In the genomic region with DNA sequence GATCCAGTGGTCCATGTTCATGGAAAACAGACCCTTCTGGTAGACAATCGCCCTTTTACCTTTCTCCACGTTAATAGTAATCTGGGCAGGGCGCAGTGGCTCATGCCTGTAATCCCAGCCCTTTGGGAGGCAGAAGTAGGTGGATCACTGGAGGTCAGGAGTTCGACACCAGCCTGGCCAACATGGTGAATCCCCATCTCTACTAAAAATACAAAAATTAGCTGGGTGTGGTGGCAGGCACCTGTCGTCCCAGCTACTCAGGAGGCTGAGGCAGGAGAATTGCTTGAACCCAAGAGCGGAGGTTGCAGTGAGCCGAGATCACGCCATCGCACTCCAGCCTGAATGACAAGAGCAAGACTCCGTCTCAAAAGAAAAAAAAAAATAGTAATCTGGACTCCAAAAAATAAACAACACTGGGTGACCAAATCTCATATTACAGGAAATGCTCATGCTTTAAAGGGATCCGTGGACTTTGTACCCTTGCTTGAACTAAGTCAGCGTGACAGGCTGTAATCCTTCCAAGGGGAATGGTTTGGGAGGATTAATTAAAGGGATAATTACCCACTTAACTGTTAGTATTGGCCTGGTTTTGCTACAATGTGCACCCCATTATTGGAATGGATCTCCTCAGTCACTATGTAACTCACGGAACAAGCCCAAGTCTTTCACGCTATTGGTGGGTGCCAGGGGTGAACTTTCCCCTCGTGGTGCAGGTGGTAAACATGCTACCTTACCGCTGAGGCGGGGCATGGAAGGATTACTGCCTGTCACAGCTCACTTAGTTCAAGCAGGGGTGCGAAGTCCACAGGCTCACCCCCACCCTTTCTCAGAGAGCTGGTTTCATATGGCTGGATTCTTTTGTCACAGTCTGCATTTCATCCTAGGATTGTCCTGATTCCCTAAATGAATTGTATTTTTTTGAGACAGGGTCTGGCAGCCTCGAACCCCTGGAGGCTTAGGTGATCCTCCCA, we compare ENCODE assay signal across 19 cellular contexts. TPM values are rescaled to one million over a fixed set of nuclear protein-coding genes. Genes with fewer than 3 reads are reported as not detected.
DNase-seq lines count a peak whose midpoint lies in the region; TF ChIP-seq lines count a peak whose summit lies in the region.
"Had no signal": no experiment of that assay in that cellular context is flagged by ENCODE, and none has a peak within 500 bp of the region (broad histone marks: within the 10 kb centered on the region; RNA-seq: fewer than 3 reads in every experiment).

No MANE protein-coding gene starts in this region.

- intact Hi-C loops in mammary epithelial cell (cut with micrococcal nuclease) = no loop called here

- H3K79me1 ChIP-seq in mesendoderm (ENCODE audit: low read length) = no peaks in the 10 kb centered on the region

- H3K79me2 ChIP-seq in mammary epithelial cell (ENCODE audit: insufficient read depth, low read length) = no peaks in the 10 kb centered on the region
- H3K79me2 ChIP-seq in mesendoderm (ENCODE audit: control insufficient read depth, insufficient read depth, low read length) = no peaks in the 10 kb centered on the region

- no peak overlapping the region for H2BK5ac ChIP-seq in mesendoderm (ENCODE audit: low read length)

- H3K4me1 ChIP-seq in SJCRH30 (peaks cover 24% of the 10 kb centered on the region), mammary epithelial cell (ENCODE audit: insufficient read depth, low read length) (no peaks in the 10 kb centered on the region), mesendoderm (ENCODE audit: control insufficient read depth, low read depth, low read length) (no peaks in the 10 kb centered on the region)

- TF ChIP-seq CTCF in type B pancreatic cell (conservative IDR thresholded peaks at IDR 0.05) (no peak), mammary epithelial cell (conservative IDR thresholded peaks at IDR 0.05 in 1 of 2, IDR thresholded peaks at IDR 0.05 in 1 of 2; ENCODE audit: extremely low read depth in 1 of 2, insufficient read depth in 1 of 2, low read depth in 1 of 2, low read length in 2 of 2) (no peak), GM10266 (IDR thresholded peaks at IDR 0.05; ENCODE audit: control insufficient read depth, insufficient read depth, low read depth, missing control alignments) (no peak)

- no peak overlapping the region for H2BK15ac ChIP-seq in mesendoderm (replicated peaks; ENCODE audit: low read depth)

- H3K27me3 Mint-ChIP-seq in type B pancreatic cell = no peaks in the 10 kb centered on the region
- H3K27me3 Mint-ChIP-seq: activated B cell treated with CpG ODN at 0.5 μM for 24 hours had no signal

- H3K9me3 Mint-ChIP-seq in type B pancreatic cell = no peaks in the 10 kb centered on the region
- H3K9me3 Mint-ChIP-seq: activated B cell treated with CpG ODN at 0.5 μM for 24 hours; activated naive CD4-positive, alpha-beta T cell treated with anti-CD3 and anti-CD28 coated beads, Interleukin-2, amount 50 U/mL, for 72 hours; neural crest cell had no signal

- H3K56ac ChIP-seq in mesendoderm (ENCODE audit: low read length) = no peak overlapping the region

- H3K4me2 ChIP-seq in mammary epithelial cell (ENCODE audit: insufficient read depth, low read depth, low read length) (no peak overlapping the region), mesendoderm (ENCODE audit: low read length) (no peak overlapping the region)

- H4K20me1 ChIP-seq in mammary epithelial cell (ENCODE audit: insufficient read depth, low read length) = no peaks in the 10 kb centered on the region

- no peak overlapping the region for H3K18ac ChIP-seq in mesendoderm (ENCODE audit: low read length)

- BruUV-seq in mammary epithelial cell (replicated peaks; lab: Mats Ljungman, UMichigan) = no TSS peak

- no peaks in the 10 kb centered on the region for H3K9me3 ChIP-seq in SJCRH30 (replicated peaks)
- no peaks in the 10 kb centered on the region for H3K9me3 ChIP-seq in mammary epithelial cell (replicated peaks; ENCODE audit: insufficient read depth, low read length)

- in situ Hi-C loops in mammary epithelial cell (cut with MboI; ENCODE audit: low sequenced_read_pairs in 2 of 2) = loop anchor here in 1 of 2 donors (25.0 kb wide), 1 partner anchor 118 kb away; no protein-coding TSS in a partner anchor

- no peak overlapping the region for H2AFZ ChIP-seq in mammary epithelial cell (ENCODE audit: low read depth, low read length)

- no peaks in the 10 kb centered on the region for H3K27me3 ChIP-seq in SJCRH30
- H3K27me3 ChIP-seq in mammary epithelial cell (ENCODE audit: insufficient read depth, low read length) = no peaks in the 10 kb centered on the region
- H3K27me3 ChIP-seq in mesendoderm (ENCODE audit: insufficient read depth, low read length, poor library complexity) = no peaks in the 10 kb centered on the region

- peak overlapping the region; percentile 62 for H3K27ac Mint-ChIP-seq in type B pancreatic cell
- H3K27ac Mint-ChIP-seq: activated B cell treated with CpG ODN at 0.5 μM for 24 hours had no signal

- H3K27ac ChIP-seq in SJCRH30 (no peak overlapping the region; the same call in 1 of the 2 replicates), mammary epithelial cell (ENCODE audit: insufficient read depth, low read depth, low read length) (no peak overlapping the region), mesendoderm (ENCODE audit: low read depth, low read length) (no peak overlapping the region)

- H3K4me3 Mint-ChIP-seq in type B pancreatic cell = peak overlapping the region; percentile 47
- H3K4me3 Mint-ChIP-seq: activated B cell treated with CpG ODN at 0.5 μM for 24 hours, neural crest cell had no signal

- H3K36me3 Mint-ChIP-seq in type B pancreatic cell = no peaks in the 10 kb centered on the region

- dilution Hi-C loops in mammary epithelial cell (cut with HindIII; ENCODE audit: low sequenced_read_pairs) = no loop called here

- H2BK120ac ChIP-seq in mesendoderm (ENCODE audit: low read depth, low read length) = no peak overlapping the region

- DNase-seq in NCI-H446 treated with DMSO at 0.1 percent for 48 hours (lab: John Stamatoyannopoulos, UW) = peak; percentile 5
- no peak for DNase-seq in NCI-H446 (lab: John Stamatoyannopoulos, UW)
- peak; percentile 21 to 60 for DNase-seq in SJCRH30
- peak; percentile 75 for DNase-seq in left kidney (ENCODE audit: low read depth, low spot score)
- DNase-seq in type B pancreatic cell (ENCODE audit: extremely low spot score, unreplicated experiment) = no peak
- no peak for DNase-seq in mammary epithelial cell
- no peak for DNase-seq in mesendoderm
- no peak for DNase-seq in GM10266 (ENCODE audit: extremely low spot score)
- DNase-seq: activated B cell treated with CpG ODN at 0.5 μM for 24 hours; activated CD8-positive, alpha-beta memory T cell treated with anti-CD3 and anti-CD28 coated beads, Interleukin-2, amount 50 U/mL, for 48 hours; DMS 273 treated with DMSO at 0.1 percent for 48 hours; Karpas-422; NCI-H1930 had no signal

- no peak overlapping the region for H3K4me3 ChIP-seq in SJCRH30
- H3K4me3 ChIP-seq in mammary epithelial cell (replicated peaks in 1 of 3; ENCODE audit: insufficient read depth in 1 of 3, low read depth in 2 of 3, low read length in 3 of 3) = no peak overlapping the region
- no peak overlapping the region for H3K4me3 ChIP-seq in mesendoderm (ENCODE audit: low read length)

- no peak overlapping the region for H3K9ac ChIP-seq in mammary epithelial cell (ENCODE audit: insufficient read depth, low read length)
- H3K9ac ChIP-seq in mesendoderm (ENCODE audit: low read length) = no peak overlapping the region

- no peak overlapping the region for H3K23ac ChIP-seq in mesendoderm (ENCODE audit: low read length)

- H3K4ac ChIP-seq in mesendoderm (ENCODE audit: low read depth, low read length) = no peak overlapping the region

- 84% methylated on average over 15 of the region's 19 CpGs for WGBS in mammary epithelial cell (ENCODE audit: low coverage, missing lambda C conversion rate)
- no CpG with 5 or more reads among the region's 19 CpGs for WGBS in mesendoderm (ENCODE audit: extremely low coverage, insufficient coverage, low lambda C conversion rate)

- H2AK5ac ChIP-seq in mesendoderm (ENCODE audit: low read length) = no peak overlapping the region

- peaks cover 24% of the 10 kb centered on the region for H3K4me1 Mint-ChIP-seq in type B pancreatic cell (ENCODE audit: unreplicated experiment)

- H4K5ac ChIP-seq in mesendoderm (ENCODE audit: low read length) = no peak overlapping the region

- no peaks in the 10 kb centered on the region for H3K36me3 ChIP-seq in SJCRH30
- no peaks in the 10 kb centered on the region for H3K36me3 ChIP-seq in mammary epithelial cell (ENCODE audit: insufficient read depth, low read length)
- no peaks in the 10 kb centered on the region for H3K36me3 ChIP-seq in mesendoderm (ENCODE audit: control insufficient read depth, insufficient read depth, low read length)

- CTCF ChIA-PET in mammary epithelial cell (lab: Charles Lee; ENCODE audit: low non-redundant PET) = no interaction called here

- H4K8ac ChIP-seq in mesendoderm (ENCODE audit: low read depth, low read length) = no peak overlapping the region

RNA-seq across cellular contexts. Expression of a gene that starts 36.7 kb away (rescaled TPM):
- not detected in 2 replicates for total RNA-seq in SJCRH30 (2014; rRNA removed; shearing (Covaris generic))
- total RNA-seq in type B pancreatic cell (ENCODE audit: low replicate concordance) (8.9 and 18.7 TPM in 2 replicates), mammary epithelial cell (1 to 10 TPM; 1.4 to 2.7 TPM)
- 0.60 TPM for polyA plus RNA-seq in mammary epithelial cell
- not detected for polyA minus RNA-seq in mammary epithelial cell
- 0.11 TPM for polyA plus RNA-seq in mesendoderm (2013, experiment 1 of 2)
- polyA plus RNA-seq in mesendoderm (2013, experiment 2 of 2) = 0.15 TPM
- total RNA-seq: activated B cell treated with CpG ODN at 0.5 μM for 24 hours; activated naive CD4-positive, alpha-beta T cell treated with anti-CD3 and anti-CD28 coated beads, Interleukin-2, amount 50 U/mL, for 72 hours; cardiac septum; glomerular endothelial cell; neural crest cell; SK-MEL-5; subcutaneous adipose tissue had no signal

Comparison
In these comparisons a context has a peak if more than half of its experiments do, and no peak if none do; other contexts are left out.
1. DNase-seq: peak in NCI-H446 treated with DMSO at 0.1 percent for 48 hours (single experiment), SJCRH30 (2 of 2) and left kidney (single experiment); none in NCI-H446 (0 of 2), type B pancreatic cell (single experiment), mammary epithelial cell (single experiment), mesendoderm (single experiment) and GM10266 (single experiment).